1 cellular context compared by ENCODE assay signal in the genomic region with DNA sequence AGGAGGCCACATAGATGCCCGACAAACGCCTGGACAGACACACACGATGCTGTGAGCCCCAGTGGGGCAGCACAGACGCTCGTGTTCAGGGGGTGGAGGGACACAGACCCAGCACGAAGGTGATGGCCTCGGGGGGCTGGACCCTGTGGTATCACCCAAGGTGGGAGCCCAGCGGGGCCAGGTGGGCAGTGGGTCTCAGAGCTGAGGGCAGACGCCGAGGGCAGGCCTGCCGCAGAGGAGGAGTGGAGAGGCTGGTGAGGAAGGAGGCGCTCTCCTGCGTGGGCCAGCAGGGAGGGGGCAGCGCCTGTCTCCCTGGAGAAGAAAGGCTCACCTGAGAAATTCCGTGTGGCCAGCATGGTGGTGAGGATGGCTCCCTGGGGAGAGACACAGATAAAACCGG.
TF ChIP-seq lines count a peak whose summit lies in the region.

No MANE protein-coding gene starts in this region.

TF ChIP-seq in SK-N-SH treated with all-trans-retinoic acid at 6 μM for 48 hours, 23 proteins besides CTCF, POLR2A, EP300 and RAD21:
- TF ChIP-seq BACH2 (CRISPR knock-in tag; IDR thresholded peaks at IDR 0.05; ENCODE audit: borderline replicate concordance), result no peak
- TF ChIP-seq, protein P1, sequence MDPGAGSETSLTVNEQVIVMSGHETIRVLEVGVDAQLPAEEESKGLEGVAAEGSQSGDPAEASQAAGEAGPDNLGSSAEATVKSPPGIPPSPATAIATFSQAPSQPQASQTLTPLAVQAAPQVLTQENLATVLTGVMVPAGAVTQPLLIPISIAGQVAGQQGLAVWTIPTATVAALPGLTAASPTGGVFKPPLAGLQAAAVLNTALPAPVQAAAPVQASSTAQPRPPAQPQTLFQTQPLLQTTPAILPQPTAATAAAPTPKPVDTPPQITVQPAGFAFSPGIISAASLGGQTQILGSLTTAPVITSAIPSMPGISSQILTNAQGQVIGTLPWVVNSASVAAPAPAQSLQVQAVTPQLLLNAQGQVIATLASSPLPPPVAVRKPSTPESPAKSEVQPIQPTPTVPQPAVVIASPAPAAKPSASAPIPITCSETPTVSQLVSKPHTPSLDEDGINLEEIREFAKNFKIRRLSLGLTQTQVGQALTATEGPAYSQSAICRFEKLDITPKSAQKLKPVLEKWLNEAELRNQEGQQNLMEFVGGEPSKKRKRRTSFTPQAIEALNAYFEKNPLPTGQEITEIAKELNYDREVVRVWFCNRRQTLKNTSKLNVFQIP (CRISPR knock-in tag; IDR thresholded peaks at IDR 0.05; ENCODE audit: borderline replicate concordance, low read depth), result no peak
- no peak for TF ChIP-seq TCF4 (CRISPR knock-in tag; IDR thresholded peaks at IDR 0.05; ENCODE audit: borderline replicate concordance)
- no peak for TF ChIP-seq PPARA (CRISPR knock-in tag; IDR thresholded peaks at IDR 0.05; ENCODE audit: borderline replicate concordance)
- TF ChIP-seq TOX (CRISPR knock-in tag; IDR thresholded peaks at IDR 0.05; ENCODE audit: borderline replicate concordance), result no peak
- TF ChIP-seq, protein P2, sequence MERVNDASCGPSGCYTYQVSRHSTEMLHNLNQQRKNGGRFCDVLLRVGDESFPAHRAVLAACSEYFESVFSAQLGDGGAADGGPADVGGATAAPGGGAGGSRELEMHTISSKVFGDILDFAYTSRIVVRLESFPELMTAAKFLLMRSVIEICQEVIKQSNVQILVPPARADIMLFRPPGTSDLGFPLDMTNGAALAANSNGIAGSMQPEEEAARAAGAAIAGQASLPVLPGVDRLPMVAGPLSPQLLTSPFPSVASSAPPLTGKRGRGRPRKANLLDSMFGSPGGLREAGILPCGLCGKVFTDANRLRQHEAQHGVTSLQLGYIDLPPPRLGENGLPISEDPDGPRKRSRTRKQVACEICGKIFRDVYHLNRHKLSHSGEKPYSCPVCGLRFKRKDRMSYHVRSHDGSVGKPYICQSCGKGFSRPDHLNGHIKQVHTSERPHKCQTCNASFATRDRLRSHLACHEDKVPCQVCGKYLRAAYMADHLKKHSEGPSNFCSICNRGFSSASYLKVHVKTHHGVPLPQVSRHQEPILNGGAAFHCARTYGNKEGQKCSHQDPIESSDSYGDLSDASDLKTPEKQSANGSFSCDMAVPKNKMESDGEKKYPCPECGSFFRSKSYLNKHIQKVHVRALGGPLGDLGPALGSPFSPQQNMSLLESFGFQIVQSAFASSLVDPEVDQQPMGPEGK (CRISPR knock-in tag; IDR thresholded peaks at IDR 0.05; ENCODE audit: borderline replicate concordance), result no peak
- TF ChIP-seq ARNTL (CRISPR knock-in tag; IDR thresholded peaks at IDR 0.05; ENCODE audit: borderline replicate concordance, low read depth), result no peak
- no peak for TF ChIP-seq ZFP3 (CRISPR knock-in tag; IDR thresholded peaks at IDR 0.05)
- no peak for TF ChIP-seq ZNF70 (CRISPR knock-in tag; IDR thresholded peaks at IDR 0.05)
- no peak for TF ChIP-seq ZNF565 (CRISPR knock-in tag; conservative IDR thresholded peaks at IDR 0.05; ENCODE audit: low read depth)
- TF ChIP-seq CSDC2 (CRISPR knock-in tag; IDR thresholded peaks at IDR 0.05), result no peak
- TF ChIP-seq ZC3H10 (CRISPR knock-in tag; IDR thresholded peaks at IDR 0.05), result no peak
- TF ChIP-seq SNAI2 (CRISPR knock-in tag; IDR thresholded peaks at IDR 0.05), result no peak
- TF ChIP-seq, protein P3, sequence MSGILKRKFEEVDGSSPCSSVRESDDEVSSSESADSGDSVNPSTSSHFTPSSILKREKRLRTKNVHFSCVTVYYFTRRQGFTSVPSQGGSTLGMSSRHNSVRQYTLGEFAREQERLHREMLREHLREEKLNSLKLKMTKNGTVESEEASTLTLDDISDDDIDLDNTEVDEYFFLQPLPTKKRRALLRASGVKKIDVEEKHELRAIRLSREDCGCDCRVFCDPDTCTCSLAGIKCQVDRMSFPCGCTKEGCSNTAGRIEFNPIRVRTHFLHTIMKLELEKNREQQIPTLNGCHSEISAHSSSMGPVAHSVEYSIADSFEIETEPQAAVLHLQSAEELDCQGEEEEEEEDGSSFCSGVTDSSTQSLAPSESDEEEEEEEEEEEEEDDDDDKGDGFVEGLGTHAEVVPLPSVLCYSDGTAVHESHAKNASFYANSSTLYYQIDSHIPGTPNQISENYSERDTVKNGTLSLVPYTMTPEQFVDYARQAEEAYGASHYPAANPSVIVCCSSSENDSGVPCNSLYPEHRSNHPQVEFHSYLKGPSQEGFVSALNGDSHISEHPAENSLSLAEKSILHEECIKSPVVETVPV (CRISPR knock-in tag; IDR thresholded peaks at IDR 0.05), result no peak
- TF ChIP-seq ZNF8 (CRISPR knock-in tag; IDR thresholded peaks at IDR 0.05), result no peak
- no peak for TF ChIP-seq GLIS3 (CRISPR knock-in tag; IDR thresholded peaks at IDR 0.05)
- no peak for TF ChIP-seq OSR1 (CRISPR knock-in tag; IDR thresholded peaks at IDR 0.05)
- TF ChIP-seq RARB (CRISPR knock-in tag; IDR thresholded peaks at IDR 0.05), result no peak
- TF ChIP-seq ESRRG (CRISPR knock-in tag; IDR thresholded peaks at IDR 0.05), result no peak
- no peak for TF ChIP-seq ZFP30 (CRISPR knock-in tag; IDR thresholded peaks at IDR 0.05)
